8 cellular contexts compared by ENCODE assay signal in the genomic region with DNA sequence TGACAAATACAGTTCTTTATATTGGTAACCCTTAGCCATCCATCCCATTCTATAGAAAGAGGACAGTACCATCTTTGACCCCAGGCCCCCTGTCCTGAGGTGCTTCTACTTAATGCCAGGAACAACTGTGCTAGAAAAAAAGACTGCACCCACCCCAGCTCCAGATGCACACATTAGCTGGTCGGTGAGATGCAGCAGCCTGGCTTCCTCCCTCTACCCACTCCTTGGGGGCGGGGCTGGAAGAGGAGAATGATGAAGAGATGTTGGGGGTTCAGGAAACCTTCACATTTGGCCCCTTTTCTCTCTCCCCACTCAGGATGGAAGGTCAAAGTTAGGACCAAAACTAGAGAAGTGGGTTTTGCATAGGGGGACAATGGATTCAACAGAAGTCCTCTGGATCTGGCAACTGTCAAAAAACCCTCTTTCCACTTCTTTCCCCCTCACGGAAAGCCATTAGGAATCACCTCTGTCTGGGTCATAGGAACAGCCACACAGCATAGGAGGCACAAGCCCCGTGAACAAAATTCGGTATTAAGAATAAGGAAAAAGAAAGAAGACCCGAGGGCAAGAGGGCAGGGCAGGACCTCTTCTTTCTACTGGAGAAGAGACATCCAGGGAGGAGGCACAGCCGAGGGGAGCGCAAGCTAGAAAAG. TPM values are rescaled to one million over a fixed set of nuclear protein-coding genes. Genes with fewer than 3 reads are reported as not detected.
A peak's percentile ranks its signal among the peaks of the same experiment; 100 is the strongest.
DNase-seq lines count a peak whose midpoint lies in the region; ATAC-seq, FAIRE-seq and TF ChIP-seq lines count a peak whose summit lies in the region.

No MANE protein-coding gene starts in this region.

- H3K4me3 ChIP-seq in left ventricle myocardium inferior (peak overlapping the region; percentile 67), HepG2 (replicated peaks in 1 of 3; ENCODE audit: insufficient read depth in 1 of 3, low read depth in 2 of 3, low read length in 3 of 3) (peak overlapping the region in 2 of 3 experiments; percentile 51 to 67; a peak in 2 of 6 replicates), thyroid gland (replicated peaks in 1 of 3) (peak overlapping the region; percentile 26 to 48 (median 33))

- POLR2A ChIA-PET in HepG2 (lab: Yijun Ruan, JAX), result no interaction called here

- CTCF ChIA-PET in activated naive CD4-positive, alpha-beta T cell treated with anti-CD3 and anti-CD28 coated beads, Interleukin-2, amount 10 ng/mL, durations not matched to agents 7 days and 5 days (lab: Charles Lee), result no interaction called here
- CTCF ChIA-PET in HepG2 (lab: Yijun Ruan, JAX; ENCODE audit: low intra/inter-chr PET ratio, low total read pairs), result no interaction called here

- no peak for TF ChIP-seq RAD21 in HepG2 (CRISPR knock-in tag; IDR thresholded peaks at IDR 0.05)

- H3K27me3 Mint-ChIP-seq in activated naive CD4-positive, alpha-beta T cell treated with anti-CD3 and anti-CD28 coated beads, Interleukin-2, amount 10 ng/mL, durations not matched to agents 7 days and 5 days, result peaks cover 76% of the 10 kb centered on the region

- WGBS in HepG2 (ENCODE audit: low lambda C conversion rate), result 23% methylated on average over 8 of the region's 8 CpGs
- WGBS in thyroid gland, 2 donors, result 14 to 19% methylated on average over 8 of the region's 8 CpGs

- TF ChIP-seq CTCF in left ventricle myocardium inferior (IDR thresholded peaks at IDR 0.05; ENCODE audit: borderline replicate concordance) (no peak), HepG2 (CRISPR knock-in tag; IDR thresholded peaks at IDR 0.05) (no peak), thyroid gland (IDR thresholded peaks at IDR 0.05) (no peak)

- H3K27me3 ChIP-seq in left ventricle myocardium inferior (ENCODE audit: low read depth) (peaks cover 56% of the 10 kb centered on the region), HepG2 (ENCODE audit: control insufficient read depth in 1 of 2, insufficient read depth in 2 of 2, low read length in 2 of 2) (peaks cover 1 to 50% of the 10 kb centered on the region in 2 experiments), thyroid gland (no peaks in the 10 kb centered on the region)

- no peak for FAIRE-seq in HepG2 (lab: Jason Lieb, UNC)

- peaks cover 1% of the 10 kb centered on the region for H3K36me3 Mint-ChIP-seq in activated naive CD4-positive, alpha-beta T cell treated with anti-CD3 and anti-CD28 coated beads, Interleukin-2, amount 10 ng/mL, durations not matched to agents 7 days and 5 days

- H3K27ac ChIP-seq in left ventricle myocardium inferior (replicated peaks) (no peak overlapping the region), HepG2 (ENCODE audit: extremely low read length, insufficient read depth, low read length) (no peak overlapping the region), thyroid gland (no peak overlapping the region)

- no peak for TF ChIP-seq POLR2A in HepG2 (IDR thresholded peaks at IDR 0.05; ENCODE audit: insufficient read depth in 1 of 2, low read depth in 2 of 2, low read length in 2 of 2)
- TF ChIP-seq POLR2A in thyroid gland (IDR thresholded peaks at IDR 0.05), result no peak

- peaks cover 22% of the 10 kb centered on the region for H3K4me1 Mint-ChIP-seq in activated naive CD4-positive, alpha-beta T cell treated with anti-CD3 and anti-CD28 coated beads, Interleukin-2, amount 10 ng/mL, durations not matched to agents 7 days and 5 days

- in situ Hi-C loops in HepG2 (cut with HindIII; ENCODE audit: extremely low pct_ligation_motif_present, low pct_unique_long_range_greater_than_20kb), result no loop called here
- in situ Hi-C loops in ACHN (cut with HindIII; ENCODE audit: low pct_ligation_motif_present, low pct_unique_long_range_greater_than_20kb, low sequenced_read_pairs), result loop anchor here (25.0 kb wide), 1 partner anchor 134 kb away; no protein-coding TSS in a partner anchor

- no peaks in the 10 kb centered on the region for H3K9me3 Mint-ChIP-seq in activated naive CD4-positive, alpha-beta T cell treated with anti-CD3 and anti-CD28 coated beads, Interleukin-2, amount 10 ng/mL, durations not matched to agents 7 days and 5 days

- peak overlapping the region; percentile 73 for H3K4me3 Mint-ChIP-seq in activated naive CD4-positive, alpha-beta T cell treated with anti-CD3 and anti-CD28 coated beads, Interleukin-2, amount 10 ng/mL, durations not matched to agents 7 days and 5 days

- no peak overlapping the region for H2AFZ ChIP-seq in HepG2 (ENCODE audit: low read length)

- TF ChIP-seq EP300 in HepG2 (IDR thresholded peaks at IDR 0.05; ENCODE audit: low read depth in 2 of 2, low read length in 2 of 2) (no peak), HepG2 (CRISPR knock-in tag; IDR thresholded peaks at IDR 0.05; ENCODE audit: borderline replicate concordance) (no peak)

- DNase-seq in left ventricle myocardium inferior (no peak), left cardiac atrium (no peak), HepG2 (ENCODE audit: low spot score) (no peak), thyroid gland (no peak), NCI-H774 (lab: John Stamatoyannopoulos, UW) (no peak), ACHN (no peak)
- DNase-seq in activated naive CD4-positive, alpha-beta T cell treated with anti-CD3 and anti-CD28 coated beads, Interleukin-2, amount 10 ng/mL, durations not matched to agents 7 days and 5 days, result no peak

- H3K9me3 ChIP-seq in left ventricle myocardium inferior (replicated peaks) (no peaks in the 10 kb centered on the region), HepG2 (ENCODE audit: low read length) (no peaks in the 10 kb centered on the region), thyroid gland (no peaks in the 10 kb centered on the region)

- intact Hi-C loops in left ventricle myocardium inferior (cut with micrococcal nuclease) (no loop called here), left cardiac atrium (cut with DNase I) (no loop called here), HepG2 (cut with micrococcal nuclease; ENCODE audit: unreplicated experiment) (no loop called here), thyroid gland (cut with DNase I) (no loop called here)

- H3K27ac Mint-ChIP-seq in activated naive CD4-positive, alpha-beta T cell treated with anti-CD3 and anti-CD28 coated beads, Interleukin-2, amount 10 ng/mL, durations not matched to agents 7 days and 5 days, result no peak overlapping the region

- peaks cover 20% of the 10 kb centered on the region for H3K4me1 ChIP-seq in left ventricle myocardium inferior
- peaks cover 17% of the 10 kb centered on the region for H3K4me1 ChIP-seq in HepG2 (ENCODE audit: insufficient read depth, low read length)
- peaks cover 15 to 16% of the 10 kb centered on the region in 2 donors for H3K4me1 ChIP-seq in thyroid gland

- no peaks in the 10 kb centered on the region for H3K36me3 ChIP-seq in left ventricle myocardium inferior
- no peaks in the 10 kb centered on the region for H3K36me3 ChIP-seq in HepG2 (replicated peaks in 1 of 2; ENCODE audit: control insufficient read depth in 1 of 2, insufficient read depth in 2 of 2, low read length in 2 of 2)
- H3K36me3 ChIP-seq in thyroid gland, result no peaks in the 10 kb centered on the region

- peak overlapping the region; percentile 79 for H3K4me2 ChIP-seq in HepG2 (ENCODE audit: low read depth, low read length)

- no TSS peak for BruUV-seq in HepG2 (replicated peaks; lab: Mats Ljungman, UMichigan)

- no peak for ATAC-seq in left cardiac atrium
- ATAC-seq in HepG2, result no peak
- no peak for ATAC-seq in HG02678 (IDR thresholded peaks at IDR 0.05; ENCODE audit: unreplicated experiment)

- H4K20me1 ChIP-seq in HepG2 (ENCODE audit: insufficient read depth, low read length), result no peaks in the 10 kb centered on the region

- no peak overlapping the region for H3K9ac ChIP-seq in HepG2 (ENCODE audit: insufficient read depth, low read depth, low read length)

- H3K79me2 ChIP-seq in HepG2 (ENCODE audit: insufficient read depth, low read length), result no peaks in the 10 kb centered on the region

RNA-seq across cellular contexts. Expression of gene NRIP3, which starts 0.8 kb away (rescaled TPM):
- total RNA-seq in left ventricle myocardium inferior, result 1.9 TPM
- total RNA-seq in left cardiac atrium, result 1 to 10 TPM; 1.8 to 1.9 TPM
- 0.07 and 0.24 TPM in 2 replicates for total RNA-seq in HepG2 (2016; rRNA removed; fragmentation: Illumina TruSeq; extraction: Trizol)
- not detected in 2 replicates for total RNA-seq in HepG2 (2016; cell fraction: cytosol; rRNA removed; fragmentation: Illumina TruSeq; extraction: Trizol; ENCODE audit: low read depth)
- total RNA-seq in HepG2 (2016; cell fraction: insoluble cytoplasmic fraction; rRNA removed; fragmentation: Illumina TruSeq; extraction: Trizol), result 0.04 and 0.06 TPM in 2 replicates
- total RNA-seq in HepG2 (2016; cell fraction: membrane; rRNA removed; fragmentation: Illumina TruSeq; extraction: Trizol), result 0.07 and 0.12 TPM in 2 replicates
- total RNA-seq in HepG2 (2016; cell fraction: nucleus; rRNA removed; fragmentation: Illumina TruSeq; extraction: Trizol), result not detected in 2 replicates
- polyA plus RNA-seq in HepG2 (2011; rRNA removed), result 0.03 and 0.04 TPM in 2 replicates
- 0.04 and 0.06 TPM in 2 replicates for polyA plus RNA-seq in HepG2 (2011; cell fraction: cytosol; rRNA removed)
- polyA plus RNA-seq in HepG2 (2011; cell fraction: nucleus; rRNA removed), result 0.05 and 0.19 TPM in 2 replicates
- polyA plus RNA-seq in HepG2 (2012), result 0.07 and 0.12 TPM in 2 replicates
- not detected in 2 replicates for polyA plus RNA-seq in HepG2 (2016; cell fraction: cytosol; fragmentation: Illumina TruSeq; extraction: Trizol; ENCODE audit: low read depth)
- not detected in 2 replicates for polyA plus RNA-seq in HepG2 (2016; cell fraction: insoluble cytoplasmic fraction; fragmentation: Illumina TruSeq; extraction: Trizol; ENCODE audit: low read depth)
- polyA plus RNA-seq in HepG2 (2016; cell fraction: membrane; fragmentation: Illumina TruSeq; extraction: Trizol; ENCODE audit: low read depth), result not detected in 2 replicates
- not detected in 2 replicates for polyA plus RNA-seq in HepG2 (2016; cell fraction: nucleus; fragmentation: Illumina TruSeq; extraction: Trizol; ENCODE audit: insufficient read depth, low read depth)
- 0.06 TPM in 1 of 2 replicates, not detected in the other for polyA minus RNA-seq in HepG2 (2011; rRNA and poly(A)+ RNA removed; ENCODE audit: low replicate concordance)
- not detected in 2 replicates for polyA minus RNA-seq in HepG2 (2011; cell fraction: cytosol; rRNA and poly(A)+ RNA removed)
- not detected in 2 replicates for polyA minus RNA-seq in HepG2 (2011; cell fraction: nucleus; rRNA and poly(A)+ RNA removed)
- 1 to 10 TPM in 2 of 4 donors, under 1 TPM in 2; 0.56 to 6.6 (median 1.2) TPM for total RNA-seq in thyroid gland

RNA-seq across cellular contexts. Expression of gene TMEM9B, which starts 38.8 kb away (rescaled TPM):
- total RNA-seq in left ventricle myocardium inferior (51.1 TPM), left cardiac atrium (10 to 100 TPM; 35.9 to 45.9 TPM), HepG2 (2016; rRNA removed; fragmentation: Illumina TruSeq; extraction: Trizol) (17.4 and 20.8 TPM in 2 replicates), thyroid gland (100 to 1,000 TPM in 2 of 4 donors, 10 to 100 TPM in 2; 73.3 to 158 (median 114) TPM)
- 12.2 and 14.3 TPM in 2 replicates for total RNA-seq in HepG2 (2016; cell fraction: cytosol; rRNA removed; fragmentation: Illumina TruSeq; extraction: Trizol; ENCODE audit: low read depth)
- 17.2 and 21.3 TPM in 2 replicates for total RNA-seq in HepG2 (2016; cell fraction: insoluble cytoplasmic fraction; rRNA removed; fragmentation: Illumina TruSeq; extraction: Trizol)
- total RNA-seq in HepG2 (2016; cell fraction: membrane; rRNA removed; fragmentation: Illumina TruSeq; extraction: Trizol), result 25.3 and 25.6 TPM in 2 replicates
- 13.8 and 15.3 TPM in 2 replicates for total RNA-seq in HepG2 (2016; cell fraction: nucleus; rRNA removed; fragmentation: Illumina TruSeq; extraction: Trizol)
- 12.3 and 12.4 TPM in 2 replicates for polyA plus RNA-seq in HepG2 (2011; rRNA removed)
- 6.4 and 13.3 TPM in 2 replicates for polyA plus RNA-seq in HepG2 (2011; cell fraction: cytosol; rRNA removed)
- 2.8 and 4.6 TPM in 2 replicates for polyA plus RNA-seq in HepG2 (2011; cell fraction: nucleus; rRNA removed)
- polyA plus RNA-seq in HepG2 (2012), result 13.0 and 19.3 TPM in 2 replicates
- 14.7 and 19.1 TPM in 2 replicates for polyA plus RNA-seq in HepG2 (2016; cell fraction: cytosol; fragmentation: Illumina TruSeq; extraction: Trizol; ENCODE audit: low read depth)
- 21.0 and 21.7 TPM in 2 replicates for polyA plus RNA-seq in HepG2 (2016; cell fraction: insoluble cytoplasmic fraction; fragmentation: Illumina TruSeq; extraction: Trizol; ENCODE audit: low read depth)
- 23.1 and 24.9 TPM in 2 replicates for polyA plus RNA-seq in HepG2 (2016; cell fraction: membrane; fragmentation: Illumina TruSeq; extraction: Trizol; ENCODE audit: low read depth)
- 24.7 and 25.5 TPM in 2 replicates for polyA plus RNA-seq in HepG2 (2016; cell fraction: nucleus; fragmentation: Illumina TruSeq; extraction: Trizol; ENCODE audit: insufficient read depth, low read depth)
- polyA minus RNA-seq in HepG2 (2011; rRNA and poly(A)+ RNA removed; ENCODE audit: low replicate concordance), result 5.0 and 18.1 TPM in 2 replicates
- polyA minus RNA-seq in HepG2 (2011; cell fraction: cytosol; rRNA and poly(A)+ RNA removed), result 3.5 and 4.5 TPM in 2 replicates
- polyA minus RNA-seq in HepG2 (2011; cell fraction: nucleus; rRNA and poly(A)+ RNA removed), result 5.5 and 6.5 TPM in 2 replicates
